14 cellular contexts compared by ENCODE assay signal in the genomic region with DNA sequence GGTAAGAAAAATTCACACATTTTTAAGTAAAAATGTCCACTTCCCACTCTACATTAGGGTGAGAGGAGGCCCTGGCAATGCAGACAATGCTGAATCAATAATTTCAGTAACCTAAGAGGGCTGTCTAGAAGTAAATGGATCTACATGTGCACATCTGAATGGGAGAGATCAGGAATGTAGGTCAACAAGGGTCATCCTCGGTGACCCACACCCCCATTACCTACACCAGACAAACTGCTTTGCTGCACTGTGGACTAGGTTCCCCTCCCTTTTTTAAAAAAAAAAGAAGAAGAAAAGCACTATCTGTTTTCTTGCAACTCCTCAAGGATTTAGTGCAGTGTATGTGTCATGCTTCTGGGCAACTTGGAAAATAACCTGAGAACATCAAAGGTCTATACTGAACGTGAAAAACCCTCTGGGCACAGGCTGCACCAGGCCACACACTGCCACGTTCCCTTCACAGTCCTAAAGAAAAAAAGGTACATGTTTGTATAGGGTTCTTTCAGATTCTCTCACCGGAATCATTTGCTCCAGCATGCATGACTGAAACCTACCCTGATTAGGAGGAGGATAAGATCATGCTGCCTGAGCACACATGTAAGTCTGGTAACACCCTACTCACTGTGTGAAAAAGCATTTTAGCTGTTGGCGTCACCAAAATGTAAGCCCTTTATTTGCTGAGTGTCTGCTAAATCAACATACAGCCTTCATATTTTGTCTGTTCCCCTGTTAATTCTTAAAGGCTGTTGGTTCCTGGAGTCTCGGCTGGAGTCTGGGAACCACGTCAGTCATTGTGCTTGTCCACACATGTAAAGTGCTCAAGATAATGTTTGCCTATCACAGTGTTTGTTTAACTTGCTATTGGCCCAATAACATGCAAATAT.
DNase-seq lines count a peak whose midpoint lies in the region; ATAC-seq and TF ChIP-seq lines count a peak whose summit lies in the region.
"Had no signal": no experiment of that assay in that cellular context is flagged by ENCODE, and none has a peak within 500 bp of the region (broad histone marks: within the 10 kb centered on the region; RNA-seq: fewer than 3 reads in every experiment).

No MANE protein-coding gene starts in this region.

- no peaks in the 10 kb centered on the region for H3K9me3 Mint-ChIP-seq in activated T-helper 2 cell treated with anti-CD3 and anti-CD28 coated beads, Interferon-gamma antibody, Interleukin-2, Interleukin-4, amounts not matched to agents 10 μg/mL and 5 μg/mL and 100 μg/mL, durations not matched to agents 14 hours and 24 hours and 36 hours

- ATAC-seq in right cardiac atrium, result no peak
- ATAC-seq: activated CD8-positive, alpha-beta T cell treated with anti-CD3 and anti-CD28 coated beads, Interleukin-2, amount 10 ng/mL, durations not matched to agents 7 days and 5 days had no signal

- no peak overlapping the region for H3K4me3 ChIP-seq in ovary
- H3K4me3 ChIP-seq in right cardiac atrium (ENCODE audit: low read length), result no peak overlapping the region

- no peak overlapping the region for H3K27ac Mint-ChIP-seq in activated T-helper 2 cell treated with anti-CD3 and anti-CD28 coated beads, Interferon-gamma antibody, Interleukin-2, Interleukin-4, amounts not matched to agents 10 μg/mL and 5 μg/mL and 100 μg/mL, durations not matched to agents 14 hours and 24 hours and 36 hours
- H3K27ac Mint-ChIP-seq: activated CD8-positive, alpha-beta T cell treated with anti-CD3 and anti-CD28 coated beads, Interleukin-2, amount 10 ng/mL, durations not matched to agents 7 days and 5 days had no signal

- H3K36me3 ChIP-seq in ovary, result no peaks in the 10 kb centered on the region
- H3K36me3 ChIP-seq: neutrophil had no signal

- H3K4me3 Mint-ChIP-seq in activated T-helper 2 cell treated with anti-CD3 and anti-CD28 coated beads, Interferon-gamma antibody, Interleukin-2, Interleukin-4, amounts not matched to agents 10 μg/mL and 5 μg/mL and 100 μg/mL, durations not matched to agents 14 hours and 24 hours and 36 hours (ENCODE audit: low read depth), result no peak overlapping the region
- H3K4me3 Mint-ChIP-seq: activated CD8-positive, alpha-beta T cell treated with anti-CD3 and anti-CD28 coated beads, Interleukin-2, amount 10 ng/mL, durations not matched to agents 7 days and 5 days had no signal

- intact Hi-C loops in ovary (cut with DNase I), result no loop called here
- intact Hi-C loops in activated T-helper 2 cell treated with anti-CD3 and anti-CD28 coated beads, Interferon-gamma antibody, Interleukin-2, Interleukin-4, amounts not matched to agents 10 μg/mL and 5 μg/mL and 100 μg/mL, durations not matched to agents 14 hours and 24 hours and 36 hours (cut with micrococcal nuclease), result no loop called here
- intact Hi-C loops in right cardiac atrium (cut with DNase I), result no loop called here

- TF ChIP-seq EP300 in ovary (IDR thresholded peaks at IDR 0.05), result no peak

- H3K4me1 ChIP-seq in ovary (ENCODE audit: insufficient read depth), result peaks cover 2% of the 10 kb centered on the region
- peaks cover 2% of the 10 kb centered on the region for H3K4me1 ChIP-seq in right cardiac atrium (ENCODE audit: control insufficient read depth, insufficient read depth, low read length)

- WGBS in ovary, 3 donors, result 91 to 93% (median 92%) methylated on average over 7 of the region's 7 CpGs
- 90% methylated on average over 7 of the region's 7 CpGs for WGBS in right cardiac atrium

- no peaks in the 10 kb centered on the region for H3K36me3 Mint-ChIP-seq in activated T-helper 2 cell treated with anti-CD3 and anti-CD28 coated beads, Interferon-gamma antibody, Interleukin-2, Interleukin-4, amounts not matched to agents 10 μg/mL and 5 μg/mL and 100 μg/mL, durations not matched to agents 14 hours and 24 hours and 36 hours (ENCODE audit: low read depth)

- peaks cover 5% of the 10 kb centered on the region for H3K4me1 Mint-ChIP-seq in activated T-helper 2 cell treated with anti-CD3 and anti-CD28 coated beads, Interferon-gamma antibody, Interleukin-2, Interleukin-4, amounts not matched to agents 10 μg/mL and 5 μg/mL and 100 μg/mL, durations not matched to agents 14 hours and 24 hours and 36 hours (ENCODE audit: low read depth)

- H3K27ac ChIP-seq in ovary, result no peak overlapping the region
- no peak overlapping the region for H3K27ac ChIP-seq in right cardiac atrium (ENCODE audit: low read length)
- H3K27ac ChIP-seq: neutrophil had no signal

- peak; percentile 61 for DNase-seq in COLO668 (lab: John Stamatoyannopoulos, UW; ENCODE audit: unreplicated experiment)
- peak; percentile 26 to 89 (median 65) for DNase-seq in NCI-H1417 (lab: John Stamatoyannopoulos, UW)
- DNase-seq in OCI-M1 (lab: John Stamatoyannopoulos, UW), result peak; percentile 41
- peak; percentile 53 for DNase-seq in left kidney (ENCODE audit: low read depth, low spot score)
- DNase-seq in ovary, result no peak
- no peak for DNase-seq in activated T-helper 2 cell treated with anti-CD3 and anti-CD28 coated beads, Interferon-gamma antibody, Interleukin-2, Interleukin-4, amounts not matched to agents 10 μg/mL and 5 μg/mL and 100 μg/mL, durations not matched to agents 14 hours and 24 hours and 36 hours (ENCODE audit: low spot score)
- DNase-seq in right cardiac atrium, result no peak
- DNase-seq in stimulated activated CD4-positive, alpha-beta T cell treated with anti-CD3 and anti-CD28 coated beads, Interleukin-1b, Interleukin-23, amount 100 ng/mL, for 48 hours, result no peak
- DNase-seq: activated CD8-positive, alpha-beta T cell treated with anti-CD3 and anti-CD28 coated beads, Interleukin-2, amount 10 ng/mL, durations not matched to agents 7 days and 5 days; activated gamma-delta T cell; head of caudate nucleus; stimulated activated CD4-positive, alpha-beta T cell treated with anti-CD3 and anti-CD28 coated beads, Interleukin-15, amount 100 ng/mL, for 24 hours; T1000 had no signal

- no peak for TF ChIP-seq CTCF in ovary (IDR thresholded peaks at IDR 0.05)

- no peak for TF ChIP-seq POLR2A in ovary (IDR thresholded peaks at IDR 0.05)

- H3K9me3 ChIP-seq in ovary (no peaks in the 10 kb centered on the region), right cardiac atrium (ENCODE audit: control insufficient read depth, low read length) (no peaks in the 10 kb centered on the region)
- H3K9me3 ChIP-seq: neutrophil had no signal

- no peaks in the 10 kb centered on the region for H3K27me3 Mint-ChIP-seq in activated T-helper 2 cell treated with anti-CD3 and anti-CD28 coated beads, Interferon-gamma antibody, Interleukin-2, Interleukin-4, amounts not matched to agents 10 μg/mL and 5 μg/mL and 100 μg/mL, durations not matched to agents 14 hours and 24 hours and 36 hours (ENCODE audit: low read depth)

- H3K27me3 ChIP-seq in ovary, result no peaks in the 10 kb centered on the region
- H3K27me3 ChIP-seq in right cardiac atrium (ENCODE audit: control insufficient read depth, insufficient read depth), result no peaks in the 10 kb centered on the region
- H3K27me3 ChIP-seq: neutrophil had no signal

Comparison
In these comparisons a context has a peak if more than half of its experiments do, and no peak if none do; other contexts are left out.
1. DNase-seq: peak in COLO668 (single experiment), NCI-H1417 (3 of 3), OCI-M1 (single experiment) and left kidney (single experiment); none in ovary (0 of 5), activated T-helper 2 cell treated with anti-CD3 and anti-CD28 coated beads, Interferon-gamma antibody, Interleukin-2, Interleukin-4, amounts not matched to agents 10 μg/mL and 5 μg/mL and 100 μg/mL, durations not matched to agents 14 hours and 24 hours and 36 hours (single experiment), right cardiac atrium (0 of 3) and stimulated activated CD4-positive, alpha-beta T cell treated with anti-CD3 and anti-CD28 coated beads, Interleukin-1b, Interleukin-23, amount 100 ng/mL, for 48 hours (single experiment).